Comparison of ENCODE assay signal across 26 cellular contexts in genomic region chr13:32362574-32362973, GRCh38. TPM values are rescaled to one million over a fixed set of nuclear protein-coding genes. Genes with fewer than 3 reads are reported as not detected.
"Had no signal": no experiment of that assay in that cellular context is flagged by ENCODE, and none has a peak within 500 bp of the region (broad histone marks: within the 10 kb centered on the region; RNA-seq: fewer than 3 reads in every experiment).

No MANE protein-coding gene starts in this region.

- H3K4me3 ChIP-seq: gastrocnemius medialis, heart left ventricle, right atrium auricular region, tibial nerve, vagina had no signal

- H3K9me3 ChIP-seq: gastrocnemius medialis, right atrium auricular region, tibial nerve, vagina had no signal

- ATAC-seq: gastrocnemius medialis; heart left ventricle; natural killer cell treated with Interleukin-12 subunit alpha and Interleukin-12 subunit beta and Interleukin-15 and Interleukin-18, amount 100 ng/mL, for 72 hours had no signal

- H3K27me3 Mint-ChIP-seq: natural killer cell treated with Interleukin-12 subunit alpha and Interleukin-12 subunit beta and Interleukin-15 and Interleukin-18, amount 100 ng/mL, for 72 hours had no signal

- H3K27me3 ChIP-seq: gastrocnemius medialis, heart left ventricle, right atrium auricular region, tibial nerve, vagina had no signal

- H3K9me3 Mint-ChIP-seq: activated naive CD4-positive, alpha-beta T cell treated with anti-CD3 and anti-CD28 coated beads for 36 hours; activated T-helper 2 cell treated with anti-CD3 and anti-CD28 coated beads, Interferon-gamma antibody, Interleukin-2, Interleukin-4, amounts not matched to agents 10 μg/mL and 5 μg/mL and 100 μg/mL, durations not matched to agents 14 hours and 24 hours and 36 hours; endodermal cell; immature natural killer cell; natural killer cell treated with Interleukin-12 subunit alpha and Interleukin-12 subunit beta and Interleukin-15 and Interleukin-18, amount 100 ng/mL, for 72 hours had no signal

- H3K36me3 Mint-ChIP-seq: natural killer cell treated with Interleukin-12 subunit alpha and Interleukin-12 subunit beta and Interleukin-15 and Interleukin-18, amount 100 ng/mL, for 72 hours had no signal

- H3K4me1 Mint-ChIP-seq: endodermal cell, immature natural killer cell had no signal

- H3K4me3 Mint-ChIP-seq: activated naive CD4-positive, alpha-beta T cell treated with anti-CD3 and anti-CD28 coated beads for 36 hours; endodermal cell; immature natural killer cell; natural killer cell treated with Interleukin-12 subunit alpha and Interleukin-12 subunit beta and Interleukin-15 and Interleukin-18, amount 100 ng/mL, for 72 hours had no signal

- H3K4me1 ChIP-seq: gastrocnemius medialis, heart left ventricle, right atrium auricular region, tibial nerve, vagina had no signal

- DNase-seq: activated CD4-positive, alpha-beta T cell treated with anti-CD3 and anti-CD28 coated beads for 1 hour; activated CD4-positive, alpha-beta T cell treated with anti-CD3 and anti-CD28 coated beads, Interleukin-2, amount 50 U/mL, for 48 hours; activated naive CD4-positive, alpha-beta T cell treated with anti-CD3 and anti-CD28 coated beads for 36 hours; endodermal cell; gastrocnemius medialis; heart left ventricle; immature natural killer cell; nucleus accumbens; small intestine; stimulated activated CD4-positive, alpha-beta T cell treated with anti-CD3 and anti-CD28 coated beads, Interleukin-4, amount 100 ng/mL, for 4 hours; stimulated activated CD8-positive, alpha-beta memory T cell treated with anti-CD3 and anti-CD28 coated beads, Interleukin-4, amount 100 ng/mL, for 48 hours; stimulated activated naive CD4-positive, alpha-beta T cell treated with Interleukin-2 at 50 U/mL for 16 hours; substantia nigra had no signal

- H3K27ac Mint-ChIP-seq: activated naive CD4-positive, alpha-beta T cell treated with anti-CD3 and anti-CD28 coated beads for 36 hours; activated T-helper 2 cell treated with anti-CD3 and anti-CD28 coated beads, Interferon-gamma antibody, Interleukin-2, Interleukin-4, amounts not matched to agents 10 μg/mL and 5 μg/mL and 100 μg/mL, durations not matched to agents 14 hours and 24 hours and 36 hours; endodermal cell; immature natural killer cell; natural killer cell treated with Interleukin-12 subunit alpha and Interleukin-12 subunit beta and Interleukin-15 and Interleukin-18, amount 100 ng/mL, for 72 hours had no signal

- H3K27ac ChIP-seq: gastrocnemius medialis, heart left ventricle, right atrium auricular region, tibial nerve, vagina, VCaP had no signal

- H3K36me3 ChIP-seq: gastrocnemius medialis, heart left ventricle, right atrium auricular region, tibial nerve, vagina had no signal

RNA-seq across cellular contexts. Expression of gene ZAR1L, which starts 47.4 kb away (rescaled TPM):
- total RNA-seq: activated naive CD4-positive, alpha-beta T cell treated with anti-CD3 and anti-CD28 coated beads for 36 hours; activated T-helper 2 cell treated with anti-CD3 and anti-CD28 coated beads, Interferon-gamma antibody, Interleukin-2, Interleukin-4, amounts not matched to agents 10 μg/mL and 5 μg/mL and 100 μg/mL, durations not matched to agents 14 hours and 24 hours and 36 hours; astrocyte; bronchial epithelial cell; dermis microvascular lymphatic vessel endothelial cell; epithelial cell of proximal tubule; gastrocnemius medialis; heart left ventricle; liver; mesenteric fat pad; natural killer cell treated with Interleukin-12 subunit alpha and Interleukin-12 subunit beta and Interleukin-15 and Interleukin-18, amount 100 ng/mL, for 72 hours; posterior vena cava; right atrium auricular region; vagina had no signal
- polyA plus RNA-seq: heart left ventricle, immature natural killer cell, liver, small intestine had no signal
